1 cellular context compared by ENCODE assay signal in genomic region chr1:109988349-109988914, GRCh38.
TF ChIP-seq lines count a peak whose summit lies in the region.

No MANE protein-coding gene starts in this region.

TF ChIP-seq in A549, 52 proteins besides CTCF, POLR2A, EP300 and RAD21 (continued from another document):
- TF ChIP-seq, protein P1, sequence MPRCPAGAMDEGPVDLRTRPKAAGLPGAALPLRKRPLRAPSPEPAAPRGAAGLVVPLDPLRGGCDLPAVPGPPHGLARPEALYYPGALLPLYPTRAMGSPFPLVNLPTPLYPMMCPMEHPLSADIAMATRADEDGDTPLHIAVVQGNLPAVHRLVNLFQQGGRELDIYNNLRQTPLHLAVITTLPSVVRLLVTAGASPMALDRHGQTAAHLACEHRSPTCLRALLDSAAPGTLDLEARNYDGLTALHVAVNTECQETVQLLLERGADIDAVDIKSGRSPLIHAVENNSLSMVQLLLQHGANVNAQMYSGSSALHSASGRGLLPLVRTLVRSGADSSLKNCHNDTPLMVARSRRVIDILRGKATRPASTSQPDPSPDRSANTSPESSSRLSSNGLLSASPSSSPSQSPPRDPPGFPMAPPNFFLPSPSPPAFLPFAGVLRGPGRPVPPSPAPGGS (IDR thresholded peaks at IDR 0.05): no peak
- TF ChIP-seq PBX3 (IDR thresholded peaks at IDR 0.05) (no peak), ELK1 (IDR thresholded peaks at IDR 0.05; ENCODE audit: low read depth, low read length) (no peak), CHD4 (IDR thresholded peaks at IDR 0.05; ENCODE audit: borderline replicate concordance) (no peak), HOXA7 (CRISPR knock-in tag; IDR thresholded peaks at IDR 0.05) (no peak), BHLHE40 (IDR thresholded peaks at IDR 0.05; ENCODE audit: low read depth, low read length) (no peak), CEBPB (IDR thresholded peaks at IDR 0.05) (no peak), POLR2AphosphoS2 (conservative IDR thresholded peaks at IDR 0.05; ENCODE audit: low read length) (no peak)
- TF ChIP-seq, protein P2, sequence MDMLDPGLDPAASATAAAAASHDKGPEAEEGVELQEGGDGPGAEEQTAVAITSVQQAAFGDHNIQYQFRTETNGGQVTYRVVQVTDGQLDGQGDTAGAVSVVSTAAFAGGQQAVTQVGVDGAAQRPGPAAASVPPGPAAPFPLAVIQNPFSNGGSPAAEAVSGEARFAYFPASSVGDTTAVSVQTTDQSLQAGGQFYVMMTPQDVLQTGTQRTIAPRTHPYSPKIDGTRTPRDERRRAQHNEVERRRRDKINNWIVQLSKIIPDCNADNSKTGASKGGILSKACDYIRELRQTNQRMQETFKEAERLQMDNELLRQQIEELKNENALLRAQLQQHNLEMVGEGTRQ (IDR thresholded peaks at IDR 0.05): no peak
